23 cellular contexts compared by ENCODE assay signal in the genomic region with DNA sequence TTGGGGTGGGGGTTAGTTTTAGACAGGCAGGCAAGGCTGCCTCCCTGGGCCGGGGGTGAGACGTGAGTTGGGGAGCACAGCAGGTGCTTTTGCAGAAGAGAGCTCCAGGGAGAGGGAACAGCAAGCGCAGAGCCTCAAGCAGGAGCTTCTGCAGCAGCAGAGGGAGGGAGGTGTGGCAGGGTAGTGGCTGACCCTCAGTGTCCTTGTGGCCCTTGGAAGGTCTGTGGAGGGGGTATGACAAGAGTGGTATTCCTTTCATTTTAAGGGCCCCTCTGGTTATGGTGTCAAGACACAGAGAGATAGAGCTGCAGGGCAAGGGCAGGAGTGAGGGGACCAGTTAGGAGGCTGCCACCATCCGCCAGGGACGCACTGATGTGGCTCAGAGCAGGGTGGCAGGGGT.
"Had no signal": no experiment of that assay in that cellular context is flagged by ENCODE, and none has a peak within 500 bp of the region (broad histone marks: within the 10 kb centered on the region; RNA-seq: fewer than 3 reads in every experiment).

No MANE protein-coding gene starts in this region.

- DNase-seq: colonic mucosa; cortex of kidney; dermis blood vessel endothelial cell; dorsolateral prefrontal cortex; effector CD4-positive, alpha-beta T cell; effector CD8-positive, alpha-beta T cell; effector memory CD4-positive, alpha-beta T cell; effector memory CD8-positive, alpha-beta T cell; endodermal cell; erythroblast; esophagus squamous epithelium; foreskin fibroblast; foreskin keratinocyte; foreskin melanocyte; gastrocnemius medialis; glutamatergic neuron; heart left ventricle had no signal

- H3K4me3 ChIP-seq: colonic mucosa, coronary artery, dorsolateral prefrontal cortex, esophagus muscularis mucosa, esophagus squamous epithelium, gastrocnemius medialis, gastroesophageal sphincter, heart left ventricle had no signal

- H3K27ac ChIP-seq: colonic mucosa, coronary artery, dorsolateral prefrontal cortex, epithelial cell of prostate, esophagus muscularis mucosa, esophagus squamous epithelium, foreskin keratinocyte, gastrocnemius medialis, gastroesophageal sphincter, heart left ventricle had no signal

- H3K27me3 ChIP-seq: colonic mucosa, dorsolateral prefrontal cortex, esophagus muscularis mucosa, esophagus squamous epithelium, foreskin keratinocyte, gastrocnemius medialis, gastroesophageal sphincter, heart left ventricle had no signal

- H3K4me1 Mint-ChIP-seq: endodermal cell had no signal

- H3K9me3 ChIP-seq: colonic mucosa, esophagus muscularis mucosa, esophagus squamous epithelium, gastrocnemius medialis had no signal

- H3K9me3 Mint-ChIP-seq: dendritic cell treated with granulocyte-macrophage colony-stimulating factor and Interleukin-4, amounts not matched to agents 40 ng/mL and 50 ng/mL, for 4 days; effector memory CD8-positive, alpha-beta T cell had no signal

- H3K4me1 ChIP-seq: colonic mucosa, esophagus muscularis mucosa, esophagus squamous epithelium, foreskin keratinocyte, gastrocnemius medialis, gastroesophageal sphincter, heart left ventricle had no signal

- H3K36me3 ChIP-seq: colonic mucosa, esophagus muscularis mucosa, esophagus squamous epithelium, gastrocnemius medialis, gastroesophageal sphincter, heart left ventricle had no signal

- H3K27ac Mint-ChIP-seq: dendritic cell treated with granulocyte-macrophage colony-stimulating factor and Interleukin-4, amounts not matched to agents 40 ng/mL and 50 ng/mL, for 4 days; effector memory CD8-positive, alpha-beta T cell; endodermal cell had no signal

- H3K4me3 Mint-ChIP-seq: dendritic cell treated with granulocyte-macrophage colony-stimulating factor and Interleukin-4, amounts not matched to agents 40 ng/mL and 50 ng/mL, for 4 days; effector memory CD8-positive, alpha-beta T cell; endodermal cell had no signal

- H3K27me3 Mint-ChIP-seq: dendritic cell treated with granulocyte-macrophage colony-stimulating factor and Interleukin-4, amounts not matched to agents 40 ng/mL and 50 ng/mL, for 4 days had no signal

- ATAC-seq: effector memory CD8-positive, alpha-beta T cell; esophagus mucosa; foreskin keratinocyte; gastrocnemius medialis; gastroesophageal sphincter had no signal
